ENCODE assay signal across 8 cellular contexts in the genomic region with DNA sequence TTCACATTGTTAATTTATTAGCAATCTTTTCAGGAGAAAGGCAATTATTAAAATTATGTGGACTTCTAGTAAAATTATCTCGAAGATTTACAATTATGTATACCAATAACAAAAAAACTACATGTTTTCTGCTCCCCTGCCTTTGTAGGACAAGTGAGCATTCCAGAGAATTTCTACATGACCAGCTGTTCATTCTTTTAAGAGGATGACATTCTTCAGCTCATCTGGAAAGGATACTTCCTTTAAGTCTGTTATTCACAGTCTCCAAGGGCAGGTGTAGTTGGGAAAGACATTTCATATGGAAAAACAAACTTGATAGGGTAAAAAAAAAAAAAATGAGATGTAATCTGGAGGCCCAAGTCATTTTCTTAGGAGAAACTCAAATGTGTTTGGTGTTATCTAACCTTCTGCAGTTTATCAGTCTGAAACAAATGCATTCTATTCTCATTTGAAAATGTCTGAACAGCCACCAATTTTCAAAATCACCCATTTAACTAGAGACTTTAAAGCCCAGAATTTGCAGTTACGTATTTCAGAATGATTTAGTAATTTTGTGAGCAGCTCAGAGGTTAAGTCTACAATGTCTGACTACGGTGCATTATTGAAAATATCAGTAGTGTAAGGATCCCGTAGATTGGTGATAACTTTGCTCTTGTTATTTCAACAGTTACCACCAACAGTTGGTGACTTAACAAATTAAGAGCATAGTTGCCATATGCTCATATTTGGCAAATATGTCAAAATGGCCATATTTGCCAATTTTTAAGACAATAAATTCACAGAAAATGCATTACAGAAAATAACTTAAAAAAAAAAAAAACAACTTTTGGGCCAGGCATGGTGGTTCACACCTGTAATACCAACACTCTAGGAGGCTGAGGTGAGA. TPM values are rescaled to one million over a fixed set of nuclear protein-coding genes. Genes with fewer than 3 reads are reported as not detected.
DNase-seq lines count a peak whose midpoint lies in the region; ATAC-seq and TF ChIP-seq lines count a peak whose summit lies in the region.
"Had no signal": no experiment of that assay in that cellular context is flagged by ENCODE, and none has a peak within 500 bp of the region (broad histone marks: within the 10 kb centered on the region; RNA-seq: fewer than 3 reads in every experiment).

No MANE protein-coding gene starts in this region.

- H3K4me3 Mint-ChIP-seq in activated B cell treated with CpG ODN at 0.5 μM for 24 hours = peak overlapping the region; percentile 89

- no peaks in the 10 kb centered on the region for H3K9me3 Mint-ChIP-seq in activated B cell treated with CpG ODN at 0.5 μM for 24 hours

- H2AFZ ChIP-seq in HCT116 (ENCODE audit: low read depth, low read length, poor library complexity, severe bottlenecking) = no peak overlapping the region

- TF ChIP-seq POLR2A in HCT116 (IDR thresholded peaks at IDR 0.05; ENCODE audit: borderline replicate concordance, extremely low read depth, insufficient read depth, insufficient read length) = peak; percentile 5

- peaks cover 14% of the 10 kb centered on the region for H3K27me3 Mint-ChIP-seq in activated B cell treated with CpG ODN at 0.5 μM for 24 hours

- BruUV-seq in HCT116 (replicated peaks; lab: Mats Ljungman, UMichigan) = no TSS peak

- RAD21 ChIA-PET in HCT116 (lab: Charles Lee; ENCODE audit: low non-redundant PET in 1 of 2, low total read pairs in 2 of 2, uncharacterized antibody in 2 of 2, unreplicated experiment in 2 of 2) = no interaction called here

- no peak overlapping the region for H3K27ac Mint-ChIP-seq in activated B cell treated with CpG ODN at 0.5 μM for 24 hours

- TF ChIP-seq RAD21 in HCT116 (IDR thresholded peaks at IDR 0.05; ENCODE audit: low read depth) = no peak

- H3K36me3 ChIP-seq in HCT116 (ENCODE audit: control insufficient read depth in 1 of 2, insufficient read depth in 2 of 2, low read length in 2 of 2) (peaks cover 4 to 20% of the 10 kb centered on the region in 2 experiments; a peak in 3 of 4 replicates), skeletal muscle satellite cell (ENCODE audit: insufficient read depth, low read length) (peaks cover 29% of the 10 kb centered on the region)

- H4K20me1 ChIP-seq in HCT116 (ENCODE audit: insufficient read depth) = no peaks in the 10 kb centered on the region

- TF ChIP-seq CTCF in HCT116 (IDR thresholded peaks at IDR 0.05 in 2 of 3, conservative IDR thresholded peaks at IDR 0.05 in 1 of 3; ENCODE audit: borderline replicate concordance in 1 of 3, insufficient read depth in 1 of 3, low read depth in 2 of 3, low read length in 2 of 3) (no peak), activated B cell treated with CpG ODN at 0.5 μM for 24 hours (IDR thresholded peaks at IDR 0.05) (no peak), GM13976 (IDR thresholded peaks at IDR 0.05; ENCODE audit: borderline replicate concordance, control extremely low read depth, extremely low read depth, insufficient read depth, missing control alignments) (no peak)

- intact Hi-C loops in HCT116 (cut with micrococcal nuclease) (loop anchor here (10.0 kb wide), 1 partner anchor 421 kb away; no protein-coding TSS in a partner anchor), activated B cell treated with CpG ODN at 0.5 μM for 24 hours (cut with micrococcal nuclease) (loop anchor here (5.0 to 10.0 kb wide), 4 partner anchors 256 to 729 kb away; a partner anchor contains a TSS)

- peak overlapping the region; percentile 88 for H3K27ac ChIP-seq in HCT116 (ENCODE audit: low read depth, low read length)

- peaks cover 26% of the 10 kb centered on the region for H3K4me1 Mint-ChIP-seq in activated B cell treated with CpG ODN at 0.5 μM for 24 hours

- peaks cover 27 to 53% of the 10 kb centered on the region in 2 experiments for H3K4me1 ChIP-seq in HCT116 (ENCODE audit: control insufficient read depth in 1 of 2, insufficient read depth in 2 of 2, low read length in 2 of 2)
- peaks cover 42% of the 10 kb centered on the region for H3K4me1 ChIP-seq in skeletal muscle satellite cell (ENCODE audit: control insufficient read depth, insufficient read depth, low read length)

- H3K36me3 Mint-ChIP-seq in activated B cell treated with CpG ODN at 0.5 μM for 24 hours (ENCODE audit: low read depth) = no peaks in the 10 kb centered on the region

- H3K9me2 ChIP-seq in HCT116 (ENCODE audit: insufficient read depth) = no peaks in the 10 kb centered on the region

- H3K27me3 ChIP-seq in HCT116 (ENCODE audit: insufficient read depth, low read length) (no peaks in the 10 kb centered on the region), skeletal muscle satellite cell (ENCODE audit: control insufficient read depth, insufficient read depth, low read length) (no peaks in the 10 kb centered on the region)

- CTCF ChIA-PET in HCT116 (lab: Charles Lee) = no interaction called here
- CTCF ChIA-PET in activated B cell treated with CpG ODN at 0.5 μM for 24 hours (lab: Charles Lee) = interaction anchor here (0.7 to 8.2 kb wide), 6 partner anchors 8 to 748 kb away, joined by 3 to 121 read pairs (median 4); no protein-coding TSS in a partner anchor

- peak overlapping the region; percentile 75 for H3K4me3 ChIP-seq in HCT116 (replicated peaks in 1 of 2; ENCODE audit: low read depth in 1 of 2, low read length in 2 of 2)
- peak overlapping the region; percentile 98 for H3K4me3 ChIP-seq in skeletal muscle satellite cell (ENCODE audit: low read length)

- ATAC-seq in HCT116 = no peak
- ATAC-seq in activated B cell treated with CpG ODN at 0.5 μM for 24 hours (ENCODE audit: low read depth) = no peak
- ATAC-seq in HG02852 (IDR thresholded peaks at IDR 0.05; ENCODE audit: unreplicated experiment) = no peak
- ATAC-seq in GM18907 (IDR thresholded peaks at IDR 0.05; ENCODE audit: unreplicated experiment) = no peak

- POLR2A ChIA-PET in HCT116 (lab: Charles Lee) = interaction anchor here (0.7 to 2.2 kb wide), 5 partner anchors 10 to 250 kb away, joined by 3 to 7 read pairs (median 3); no protein-coding TSS in a partner anchor
- POLR2A ChIA-PET in activated B cell treated with CpG ODN at 0.5 μM for 24 hours (lab: Charles Lee) = interaction anchor here (0.7 to 2.3 kb wide), 5 partner anchors 9 to 522 kb away, joined by 3 to 23 read pairs (median 3); a partner anchor contains a TSS

- H3K9ac ChIP-seq in HCT116 (ENCODE audit: low read length) (peak overlapping the region; percentile 92), skeletal muscle satellite cell (ENCODE audit: low read depth, low read length) (peak overlapping the region; percentile 99)

- H3K9me3 ChIP-seq in HCT116 (ENCODE audit: control insufficient read depth in 1 of 2, insufficient read depth in 1 of 2, low read depth in 1 of 2, low read length in 2 of 2) = no peaks in the 10 kb centered on the region
- no peaks in the 10 kb centered on the region for H3K9me3 ChIP-seq in skeletal muscle satellite cell (replicated peaks; ENCODE audit: low read length)

- in situ Hi-C loops in GM13976 (cut with MboI; ENCODE audit: low sequenced_read_pairs, unreplicated experiment) = loop anchor here (25.0 kb wide), 1 partner anchor 696 kb away; a partner anchor contains a TSS

- H3K79me2 ChIP-seq in HCT116 (ENCODE audit: insufficient read depth, low read length) = peaks cover 56% of the 10 kb centered on the region

- H3K4me2 ChIP-seq in HCT116 (ENCODE audit: low read length) (peak overlapping the region; percentile 94), skeletal muscle satellite cell (ENCODE audit: low read length) (peak overlapping the region; percentile 88)

- DNase-seq in HCT116 (ENCODE audit: low read depth, low spot score) = no peak
- no peak for DNase-seq in activated B cell treated with CpG ODN at 0.5 μM for 24 hours
- peak; percentile 40 for DNase-seq in glomerular visceral epithelial cell (ENCODE audit: extremely low spot score)
- DNase-seq in GM13976 (ENCODE audit: low spot score) = no peak
- DNase-seq: activated naive CD4-positive, alpha-beta T cell had no signal

TF ChIP-seq in HCT116, 20 proteins besides CTCF, POLR2A, EP300 and RAD21:
- TF ChIP-seq JUND (IDR thresholded peaks at IDR 0.05) (peak; percentile 1; the same call in 1 of the 2 replicates), SP1 (IDR thresholded peaks at IDR 0.05; ENCODE audit: low read depth) (no peak)

RNA-seq across cellular contexts. Expression of a gene that starts 1.8 kb away (rescaled TPM):
- total RNA-seq in HCT116 (2021; ENCODE audit: unreplicated experiment) = 231 TPM
- 178 and 186 TPM in 2 replicates for polyA plus RNA-seq in HCT116 (2012)
- total RNA-seq in activated B cell treated with CpG ODN at 0.5 μM for 24 hours = 0.83 and 1.1 TPM in 2 replicates
- 57.2 and 119 TPM in 2 replicates for total RNA-seq in skeletal muscle satellite cell (2012; rRNA removed)

RNA-seq across cellular contexts. Expression of a gene that starts 51.1 kb away (rescaled TPM):
- 531 TPM for total RNA-seq in HCT116 (2021; ENCODE audit: unreplicated experiment)
- polyA plus RNA-seq in HCT116 (2012) = 226 and 309 TPM in 2 replicates
- 1,180 and 1,185 TPM in 2 replicates for total RNA-seq in activated B cell treated with CpG ODN at 0.5 μM for 24 hours
- total RNA-seq in skeletal muscle satellite cell (2012; rRNA removed) = 151 and 210 TPM in 2 replicates

Comparison
In these comparisons a context has a peak if more than half of its experiments do, and no peak if none do; other contexts are left out.
1. RNA of a gene that starts 1.8 kb away (total RNA-seq): 231 TPM in HCT116 (single experiment); 0.83 to 1.1 TPM in activated B cell treated with CpG ODN at 0.5 μM for 24 hours; every median in the first group is over 100 times any median in the second.